ENCODE assay signal across 8 cellular contexts in genomic region chr6:170145716-170146501, GRCh38.
A peak's percentile ranks its signal among the peaks of the same experiment; 100 is the strongest.
DNase-seq lines count a peak whose midpoint lies in the region; ATAC-seq and TF ChIP-seq lines count a peak whose summit lies in the region.
"Not testable (repeated sequence)": the region's sequence is repeated elsewhere in the genome, so short reads cannot be mapped to it uniquely, and the experiment has no call there.

No MANE protein-coding gene starts in this region.

- not testable (repeated sequence) for H3K79me1 ChIP-seq in IMR-90 (ENCODE audit: low read depth in 1 of 2, low read length in 2 of 2)

- H3K27me3 ChIP-seq in BLaER1 treated with 17β-estradiol and CSF1 and Interleukin-3, amounts not matched to agents 10 nM and 100 nM, result peaks cover 0 to 10% (median 0%) of the 10 kb centered on the region in 11 experiments; a peak in 4 of 22 replicates
- not testable (repeated sequence) for H3K27me3 ChIP-seq in IMR-90 (ENCODE audit: control insufficient read depth, insufficient read depth, low read length); testis

- DNase-seq in IMR-90, result peak; percentile 31
- DNase-seq in activated CD8-positive, alpha-beta T cell treated with anti-CD3 and anti-CD28 coated beads, Interleukin-2, amount 10 ng/mL, durations not matched to agents 7 days and 5 days, result not testable (repeated sequence)
- DNase-seq in activated naive CD4-positive, alpha-beta T cell treated with anti-CD3 and anti-CD28 coated beads, Interleukin-2, amount 50 U/mL, for 16 hours, result peak; percentile 24
- DNase-seq in chondrocyte (ENCODE audit: low spot score), result peak; percentile 46
- DNase-seq in islet precursor cell, result peak; percentile 12
- peak; percentile 37 for DNase-seq in posterior vena cava (ENCODE audit: low spot score)
- DNase-seq in testis, result peak; percentile 72

- dilution Hi-C loops in IMR-90 (cut with HindIII; ENCODE audit: low sequenced_read_pairs, unreplicated experiment), result not testable (repeated sequence)

- H4K91ac ChIP-seq in IMR-90 (ENCODE audit: insufficient read depth, low read depth, low read length), result not testable (repeated sequence)

- peaks cover 13% of the 10 kb centered on the region for H3K9me3 Mint-ChIP-seq in activated CD8-positive, alpha-beta T cell treated with anti-CD3 and anti-CD28 coated beads, Interleukin-2, amount 10 ng/mL, durations not matched to agents 7 days and 5 days (ENCODE audit: insufficient read depth)
- not testable (repeated sequence) for H3K9me3 Mint-ChIP-seq in chondrocyte (ENCODE audit: low read depth)

- H4K20me1 ChIP-seq in BLaER1 treated with 17β-estradiol and CSF1 and Interleukin-3, amounts not matched to agents 10 nM and 100 nM; IMR-90 (ENCODE audit: insufficient read depth, low read length): not testable (repeated sequence)

- not testable (repeated sequence) for TF ChIP-seq RAD21 in IMR-90 (IDR thresholded peaks at IDR 0.05; ENCODE audit: low read length)

- not testable (repeated sequence) for BruUV-seq in IMR-90 (replicated peaks; lab: Mats Ljungman, UMichigan)

- H3K9me3 ChIP-seq in BLaER1 treated with 17β-estradiol and CSF1 and Interleukin-3, amounts not matched to agents 10 nM and 100 nM (replicated peaks in 1 of 11), result peaks cover 38 to 52% (median 41%) of the 10 kb centered on the region in 11 experiments
- H3K9me3 ChIP-seq in IMR-90 (ENCODE audit: control insufficient read depth, insufficient read depth, low read length), result peaks cover 25% of the 10 kb centered on the region
- H3K9me3 ChIP-seq in testis, result not testable (repeated sequence)

- peaks cover 0 to 17% (median 4%) of the 10 kb centered on the region in 11 experiments; a peak in 9 of 22 replicates for H3K36me3 ChIP-seq in BLaER1 treated with 17β-estradiol and CSF1 and Interleukin-3, amounts not matched to agents 10 nM and 100 nM
- H3K36me3 ChIP-seq in IMR-90 (ENCODE audit: control insufficient read depth, insufficient read depth, low read length); testis (ENCODE audit: low read depth, missing control alignments): not testable (repeated sequence)

- H3K36me3 Mint-ChIP-seq in activated CD8-positive, alpha-beta T cell treated with anti-CD3 and anti-CD28 coated beads, Interleukin-2, amount 10 ng/mL, durations not matched to agents 7 days and 5 days (ENCODE audit: low read depth), result peaks cover 23% of the 10 kb centered on the region
- H3K36me3 Mint-ChIP-seq in chondrocyte (ENCODE audit: low read depth), result not testable (repeated sequence)

- H3K56ac ChIP-seq in IMR-90 (ENCODE audit: extremely low read depth, insufficient read depth, low read length), result not testable (repeated sequence)

- not testable (repeated sequence) for H3K27me3 Mint-ChIP-seq in activated CD8-positive, alpha-beta T cell treated with anti-CD3 and anti-CD28 coated beads, Interleukin-2, amount 10 ng/mL, durations not matched to agents 7 days and 5 days (ENCODE audit: low read depth)
- H3K27me3 Mint-ChIP-seq in chondrocyte (ENCODE audit: low read depth), result peaks cover 61% of the 10 kb centered on the region

- not testable (repeated sequence) for H2AK5ac ChIP-seq in IMR-90 (ENCODE audit: low read depth, low read length)

- CTCF ChIA-PET in IMR-90 (lab: Yijun Ruan, JAX); activated CD8-positive, alpha-beta T cell treated with anti-CD3 and anti-CD28 coated beads, Interleukin-2, amount 10 ng/mL, durations not matched to agents 7 days and 5 days (lab: Charles Lee): not testable (repeated sequence)

- intact Hi-C loops in IMR-90 (cut with micrococcal nuclease); posterior vena cava (cut with DNase I); testis (cut with DNase I; ENCODE audit: low total_unique reads): not testable (repeated sequence)

- WGBS in IMR-90 (ENCODE audit: extremely low coverage in 2 of 2, insufficient read length in 1 of 2), 2 experiments, result 83% methylated on average over 2 of the region's 3 CpGs; no CpG with 5 or more reads in 1 of the 2 experiments
- 37 to 41% methylated on average over 3 of the region's 3 CpGs for WGBS in testis, 2 donors

- H3K18ac ChIP-seq in IMR-90 (ENCODE audit: low read depth, low read length), result not testable (repeated sequence)

- not testable (repeated sequence) for H3K23ac ChIP-seq in IMR-90 (ENCODE audit: low read depth, low read length)

- not testable (repeated sequence) for H3K14ac ChIP-seq in IMR-90 (replicated peaks; ENCODE audit: low read depth, low read length)

- not testable (repeated sequence) for H3K4me3 ChIP-seq in BLaER1 treated with 17β-estradiol and CSF1 and Interleukin-3, amounts not matched to agents 10 nM and 100 nM; IMR-90 (ENCODE audit: insufficient read depth, low read depth, low read length); testis

- H2BK20ac ChIP-seq in IMR-90 (ENCODE audit: low read depth, low read length), result not testable (repeated sequence)

- peak overlapping the region; percentile 59 for H2BK5ac ChIP-seq in IMR-90 (ENCODE audit: low read depth, low read length, poor library complexity, severe bottlenecking)

- not testable (repeated sequence) for TF ChIP-seq POLR2A in IMR-90 (IDR thresholded peaks at IDR 0.05; ENCODE audit: low read depth, low read length); testis (IDR thresholded peaks at IDR 0.05)

- not testable (repeated sequence) for H2BK120ac ChIP-seq in IMR-90 (ENCODE audit: low read depth, low read length)

- H2AFZ ChIP-seq in IMR-90 (replicated peaks; ENCODE audit: low read length, poor library complexity), result not testable (repeated sequence)

- not testable (repeated sequence) for TF ChIP-seq CTCF in IMR-90 (conservative IDR thresholded peaks at IDR 0.05; ENCODE audit: low read depth, low read length); chondrocyte (IDR thresholded peaks at IDR 0.05); testis (IDR thresholded peaks at IDR 0.05)

- H4K8ac ChIP-seq in IMR-90 (ENCODE audit: low read depth in 2 of 2, low read length in 2 of 2), result not testable (repeated sequence)

- peaks cover 41 to 66% (median 49%) of the 10 kb centered on the region in 10 experiments for H3K4me1 ChIP-seq in BLaER1 treated with 17β-estradiol and CSF1 and Interleukin-3, amounts not matched to agents 10 nM and 100 nM
- H3K4me1 ChIP-seq in IMR-90 (ENCODE audit: control insufficient read depth, insufficient read depth, low read length), result not testable (repeated sequence)
- peaks cover 12% of the 10 kb centered on the region for H3K4me1 ChIP-seq in testis

- H3K9me1 ChIP-seq in IMR-90 (ENCODE audit: insufficient read depth, low read length), result not testable (repeated sequence)

- peak overlapping the region in 10 of 11 experiments; percentile 13 to 92 (median 80); a peak in 16 of 22 replicates for H3K4me2 ChIP-seq in BLaER1 treated with 17β-estradiol and CSF1 and Interleukin-3, amounts not matched to agents 10 nM and 100 nM
- not testable (repeated sequence) for H3K4me2 ChIP-seq in IMR-90 (ENCODE audit: low read depth, low read length)

- POLR2A ChIA-PET in IMR-90 (lab: Charles Lee; ENCODE audit: unreplicated experiment), result not testable (repeated sequence)
- POLR2A ChIA-PET in activated CD8-positive, alpha-beta T cell treated with anti-CD3 and anti-CD28 coated beads, Interleukin-2, amount 10 ng/mL, durations not matched to agents 7 days and 5 days (lab: Charles Lee), result interaction anchor here (2.9 kb wide), 1 partner anchor 57 kb away, joined by 43 read pairs; no protein-coding TSS in a partner anchor

- ATAC-seq in IMR-90 (ENCODE audit: low read depth); activated CD8-positive, alpha-beta T cell treated with anti-CD3 and anti-CD28 coated beads, Interleukin-2, amount 10 ng/mL, durations not matched to agents 7 days and 5 days: not testable (repeated sequence)

- peak overlapping the region; percentile 99 for H3K27ac Mint-ChIP-seq in activated CD8-positive, alpha-beta T cell treated with anti-CD3 and anti-CD28 coated beads, Interleukin-2, amount 10 ng/mL, durations not matched to agents 7 days and 5 days
- H3K27ac Mint-ChIP-seq in chondrocyte (ENCODE audit: unreplicated experiment), result not testable (repeated sequence)

- H3K4ac ChIP-seq in IMR-90 (ENCODE audit: low read depth, low read length), result not testable (repeated sequence)

- not testable (repeated sequence) for H3K4me3 Mint-ChIP-seq in activated CD8-positive, alpha-beta T cell treated with anti-CD3 and anti-CD28 coated beads, Interleukin-2, amount 10 ng/mL, durations not matched to agents 7 days and 5 days; chondrocyte (ENCODE audit: unreplicated experiment)

- not testable (repeated sequence) for H4K5ac ChIP-seq in IMR-90 (ENCODE audit: low read depth, low read length)

- in situ Hi-C loops in IMR-90 (cut with MboI; ENCODE audit: low sequenced_read_pairs), result not testable (repeated sequence)

- not testable (repeated sequence) for H2AK9ac ChIP-seq in IMR-90 (replicated peaks; ENCODE audit: low read depth, low read length, poor library complexity)

- H3K27ac ChIP-seq in BLaER1 treated with 17β-estradiol and CSF1 and Interleukin-3, amounts not matched to agents 10 nM and 100 nM, result peak overlapping the region in 1 of 11 experiments; percentile 59; a peak in 2 of 22 replicates
- not testable (repeated sequence) for H3K27ac ChIP-seq in IMR-90 (ENCODE audit: insufficient read depth, low read length); testis

- peaks cover 62% of the 10 kb centered on the region for H3K4me1 Mint-ChIP-seq in activated CD8-positive, alpha-beta T cell treated with anti-CD3 and anti-CD28 coated beads, Interleukin-2, amount 10 ng/mL, durations not matched to agents 7 days and 5 days (ENCODE audit: low read depth)
- H3K4me1 Mint-ChIP-seq in chondrocyte (ENCODE audit: low read depth), result not testable (repeated sequence)

- H2BK15ac ChIP-seq in IMR-90 (ENCODE audit: low read depth, low read length), result not testable (repeated sequence)

- H3K9ac ChIP-seq in BLaER1 treated with 17β-estradiol and CSF1 and Interleukin-3, amounts not matched to agents 10 nM and 100 nM; IMR-90 (ENCODE audit: low read depth, low read length): not testable (repeated sequence)
